8 cellular contexts compared by ENCODE assay signal in genomic region chr5:71456362-71456743, GRCh38. TPM values are rescaled to one million over a fixed set of nuclear protein-coding genes. Genes with fewer than 3 reads are reported as not detected.
A peak's percentile ranks its signal among the peaks of the same experiment; 100 is the strongest.
DNase-seq lines count a peak whose midpoint lies in the region; ATAC-seq and TF ChIP-seq lines count a peak whose summit lies in the region.

No MANE protein-coding gene starts in this region.

- TF ChIP-seq CTCF in 22Rv1 (IDR thresholded peaks at IDR 0.05) = no peak; the same call in 1 of the 2 replicates
- no peak for TF ChIP-seq CTCF in type B pancreatic cell (conservative IDR thresholded peaks at IDR 0.05)

- H3K4me3 Mint-ChIP-seq in activated T-helper 1 cell treated with anti-CD3 and anti-CD28 coated beads, Interleukin-12 subunit alpha, Interleukin-12 subunit beta, Interleukin-2, Interleukin-4 antibody, amounts not matched to agents 30 ng/mL and 10 ng/mL and 1 ng/mL, durations not matched to agents 14 hours and 24 hours and 36 hours = peak overlapping the region; percentile 98
- peak overlapping the region; percentile 95 for H3K4me3 Mint-ChIP-seq in type B pancreatic cell

- no peaks in the 10 kb centered on the region for H3K9me3 Mint-ChIP-seq in activated T-helper 1 cell treated with anti-CD3 and anti-CD28 coated beads, Interleukin-12 subunit alpha, Interleukin-12 subunit beta, Interleukin-2, Interleukin-4 antibody, amounts not matched to agents 30 ng/mL and 10 ng/mL and 1 ng/mL, durations not matched to agents 14 hours and 24 hours and 36 hours
- H3K9me3 Mint-ChIP-seq in type B pancreatic cell = no peaks in the 10 kb centered on the region

- peak; percentile 13 for ATAC-seq in GM21529 (IDR thresholded peaks at IDR 0.05; ENCODE audit: unreplicated experiment)
- ATAC-seq in HG03025 (IDR thresholded peaks at IDR 0.05; ENCODE audit: low FRiP score, unreplicated experiment) = no peak

- H3K27ac Mint-ChIP-seq in activated T-helper 1 cell treated with anti-CD3 and anti-CD28 coated beads, Interleukin-12 subunit alpha, Interleukin-12 subunit beta, Interleukin-2, Interleukin-4 antibody, amounts not matched to agents 30 ng/mL and 10 ng/mL and 1 ng/mL, durations not matched to agents 14 hours and 24 hours and 36 hours = peak overlapping the region; percentile 94
- peak overlapping the region; percentile 95 for H3K27ac Mint-ChIP-seq in type B pancreatic cell

- intact Hi-C loops in activated T-helper 1 cell treated with anti-CD3 and anti-CD28 coated beads, Interleukin-12 subunit alpha, Interleukin-12 subunit beta, Interleukin-2, Interleukin-4 antibody, amounts not matched to agents 30 ng/mL and 10 ng/mL and 1 ng/mL, durations not matched to agents 14 hours and 24 hours and 36 hours (cut with micrococcal nuclease) = loop anchor here (5.0 kb wide), 2 partner anchors 76 to 301 kb away; no protein-coding TSS in a partner anchor

- peaks cover 30% of the 10 kb centered on the region for H3K4me1 Mint-ChIP-seq in activated T-helper 1 cell treated with anti-CD3 and anti-CD28 coated beads, Interleukin-12 subunit alpha, Interleukin-12 subunit beta, Interleukin-2, Interleukin-4 antibody, amounts not matched to agents 30 ng/mL and 10 ng/mL and 1 ng/mL, durations not matched to agents 14 hours and 24 hours and 36 hours (ENCODE audit: low read depth)
- H3K4me1 Mint-ChIP-seq in type B pancreatic cell (ENCODE audit: unreplicated experiment) = peaks cover 15% of the 10 kb centered on the region

- peak overlapping the region; percentile 95 for H3K27ac ChIP-seq in 22Rv1

- H3K36me3 Mint-ChIP-seq in activated T-helper 1 cell treated with anti-CD3 and anti-CD28 coated beads, Interleukin-12 subunit alpha, Interleukin-12 subunit beta, Interleukin-2, Interleukin-4 antibody, amounts not matched to agents 30 ng/mL and 10 ng/mL and 1 ng/mL, durations not matched to agents 14 hours and 24 hours and 36 hours (ENCODE audit: low read depth) = peaks cover 8% of the 10 kb centered on the region
- H3K36me3 Mint-ChIP-seq in type B pancreatic cell = peaks cover 11% of the 10 kb centered on the region

- no peaks in the 10 kb centered on the region for H3K27me3 Mint-ChIP-seq in activated T-helper 1 cell treated with anti-CD3 and anti-CD28 coated beads, Interleukin-12 subunit alpha, Interleukin-12 subunit beta, Interleukin-2, Interleukin-4 antibody, amounts not matched to agents 30 ng/mL and 10 ng/mL and 1 ng/mL, durations not matched to agents 14 hours and 24 hours and 36 hours (ENCODE audit: insufficient read depth)
- H3K27me3 Mint-ChIP-seq in type B pancreatic cell = peaks cover 14% of the 10 kb centered on the region

- DNase-seq in activated T-helper 1 cell treated with anti-CD3 and anti-CD28 coated beads, Interleukin-12 subunit alpha, Interleukin-12 subunit beta, Interleukin-2, Interleukin-4 antibody, amounts not matched to agents 30 ng/mL and 10 ng/mL and 1 ng/mL, durations not matched to agents 14 hours and 24 hours and 36 hours (ENCODE audit: low spot score) = no peak
- DNase-seq in left kidney (ENCODE audit: low read depth, low spot score) = peak; percentile 17
- DNase-seq in type B pancreatic cell (ENCODE audit: extremely low spot score, unreplicated experiment) = no peak
- no peak for DNase-seq in retina
- no peak for DNase-seq in NCI-H2029 (lab: John Stamatoyannopoulos, UW)

RNA-seq across cellular contexts. Expression of gene BDP1, which starts 0.9 kb away (rescaled TPM):
- total RNA-seq in activated T-helper 1 cell treated with anti-CD3 and anti-CD28 coated beads, Interleukin-12 subunit alpha, Interleukin-12 subunit beta, Interleukin-2, Interleukin-4 antibody, amounts not matched to agents 30 ng/mL and 10 ng/mL and 1 ng/mL, durations not matched to agents 14 hours and 24 hours and 36 hours = 41.2 and 41.5 TPM in 2 replicates
- 27.0 and 31.0 TPM in 2 replicates for total RNA-seq in type B pancreatic cell (ENCODE audit: low replicate concordance)
